In genomic region chr6:33552252-33552651, GRCh38 we compare ENCODE assay signal across 26 cellular contexts.
"Had no signal": no experiment of that assay in that cellular context is flagged by ENCODE, and none has a peak within 500 bp of the region (broad histone marks: within the 10 kb centered on the region; RNA-seq: fewer than 3 reads in every experiment).

No MANE protein-coding gene starts in this region.

- H3K4me3 ChIP-seq: ascending aorta, breast epithelium, cardiac muscle cell, colonic mucosa had no signal

- H3K27ac ChIP-seq: ascending aorta, cardiac muscle cell, colonic mucosa had no signal

- H3K9me3 ChIP-seq: ascending aorta, breast epithelium, colonic mucosa had no signal

- H3K36me3 ChIP-seq: ascending aorta, breast epithelium, cardiac muscle cell, colonic mucosa had no signal

- FAIRE-seq: endometrium, endothelial cell of umbilical vein, frontal cortex had no signal

- H3K4me1 ChIP-seq: ascending aorta, breast epithelium, colonic mucosa had no signal

- H3K27me3 ChIP-seq: ascending aorta, breast epithelium, cardiac muscle cell, colonic mucosa had no signal

- DNase-seq: activated CD4-positive, alpha-beta memory T cell treated with anti-CD3 and anti-CD28 coated beads, Interleukin-2, amount 10 ng/mL, durations not matched to agents 7 days and 5 days; activated CD4-positive, alpha-beta T cell treated with anti-CD3 and anti-CD28 coated beads for 1 hour; activated CD4-positive, alpha-beta T cell treated with anti-CD3 and anti-CD28 coated beads for 4 hours; activated CD4-positive, alpha-beta T cell treated with anti-CD3 and anti-CD28 coated beads, Interleukin-2, amount 10 ng/mL, durations not matched to agents 7 days and 5 days; activated CD4-positive, alpha-beta T cell treated with anti-CD3 and anti-CD28 coated beads, Interleukin-2, amount 50 U/mL, for 4 hours; activated CD8-positive, alpha-beta memory T cell treated with anti-CD3 and anti-CD28 coated beads, Interleukin-2, amount 50 U/mL, for 48 hours; activated gamma-delta T cell; activated naive CD4-positive, alpha-beta T cell; activated naive CD4-positive, alpha-beta T cell treated with anti-CD3 and anti-CD28 coated beads, Interleukin-2, amount 10 ng/mL, durations not matched to agents 7 days and 5 days; activated naive CD8-positive, alpha-beta T cell treated with anti-CD3 and anti-CD28 coated beads, Interleukin-2, amount 10 ng/mL, durations not matched to agents 7 days and 5 days; activated T-cell treated with anti-CD3 and anti-CD28 coated beads for 4 hours; activated T-cell treated with anti-CD3 and anti-CD28 coated beads, Interleukin-2, amount 50 U/mL, for 24 hours; activated T-cell treated with anti-CD3 and anti-CD28 coated beads, Interleukin-2, amount 50 U/mL, for 72 hours; central memory CD4-positive, alpha-beta T cell; cerebellar nuclear complex; colonic mucosa; effector CD8-positive, alpha-beta T cell; T-helper 17 cell had no signal

- ATAC-seq: activated naive CD4-positive, alpha-beta T cell treated with anti-CD3 and anti-CD28 coated beads, Interleukin-2, amount 50 U/mL, for 72 hours; activated T-cell treated with anti-CD3 and anti-CD28 coated beads, Interleukin-2, amount 50 U/mL, for 72 hours; T-helper 17 cell; WTC11 had no signal
